ENCODE assay signal across 13 cellular contexts in genomic region chr3:171967932-171968678, GRCh38.
A peak's percentile ranks its signal among the peaks of the same experiment; 100 is the strongest.
DNase-seq lines count a peak whose midpoint lies in the region; ATAC-seq and TF ChIP-seq lines count a peak whose summit lies in the region.
"Had no signal": no experiment of that assay in that cellular context is flagged by ENCODE, and none has a peak within 500 bp of the region (broad histone marks: within the 10 kb centered on the region; RNA-seq: fewer than 3 reads in every experiment).

No MANE protein-coding gene starts in this region.

- no peak for TF ChIP-seq POLR2A in transverse colon (IDR thresholded peaks at IDR 0.05)

- no peaks in the 10 kb centered on the region for H3K27me3 Mint-ChIP-seq in activated naive CD4-positive, alpha-beta T cell treated with anti-CD3 and anti-CD28 coated beads for 36 hours (ENCODE audit: low read depth)
- H3K27me3 Mint-ChIP-seq: activated naive CD8-positive, alpha-beta T cell treated with anti-CD3 and anti-CD28 coated beads for 36 hours had no signal

- no peaks in the 10 kb centered on the region for H4K20me1 ChIP-seq in SK-N-SH (ENCODE audit: insufficient read depth)

- H3K4me1 ChIP-seq in SK-N-SH (ENCODE audit: control insufficient read depth in 1 of 2, insufficient read depth in 2 of 2, low read depth in 1 of 2, low read length in 1 of 2) (peaks cover 0 to 7% of the 10 kb centered on the region in 2 experiments; a peak in 1 of 4 replicates), transverse colon (peaks cover 0 to 12% (median 7%) of the 10 kb centered on the region in 4 donors)

- peaks cover 4% of the 10 kb centered on the region for H3K4me1 Mint-ChIP-seq in activated naive CD4-positive, alpha-beta T cell treated with anti-CD3 and anti-CD28 coated beads for 36 hours (ENCODE audit: low read depth)

- no peaks in the 10 kb centered on the region for H3K79me2 ChIP-seq in SK-N-SH (ENCODE audit: insufficient read depth)

- H3K27me3 ChIP-seq in SK-N-SH (ENCODE audit: insufficient read depth) (no peaks in the 10 kb centered on the region), transverse colon (no peaks in the 10 kb centered on the region)

- in situ Hi-C loops in transverse colon (cut with MboI; ENCODE audit: low pct_ligation_motif_present in 1 of 4, low pct_unique_long_range_greater_than_20kb in 1 of 4, low sequenced_read_pairs in 3 of 4) = no loop called here

- H3K27ac ChIP-seq in SK-N-SH (ENCODE audit: low read depth in 2 of 2, low read length in 1 of 2) (peak overlapping the region in 1 of 2 experiments; percentile 52; a peak in 1 of 4 replicates), transverse colon (peak overlapping the region in 2 of 4 donors; percentile 2 to 33)

- no peak overlapping the region for H2AFZ ChIP-seq in SK-N-SH (ENCODE audit: low read depth)

- no peak overlapping the region for H3K4me3 ChIP-seq in SK-N-SH (ENCODE audit: low read depth in 2 of 2, low read length in 1 of 2)
- no peak overlapping the region for H3K4me3 ChIP-seq in choroid plexus epithelial cell (ENCODE audit: low read depth, low read length)
- H3K4me3 ChIP-seq in transverse colon = no peak overlapping the region

- POLR2A ChIA-PET in SK-N-SH (lab: Yijun Ruan, JAX) = no interaction called here

- no peaks in the 10 kb centered on the region for H3K36me3 ChIP-seq in SK-N-SH (replicated peaks in 1 of 2; ENCODE audit: control insufficient read depth in 1 of 2, insufficient read depth in 2 of 2, low read length in 1 of 2)
- no peaks in the 10 kb centered on the region for H3K36me3 ChIP-seq in transverse colon

- H3K9me3 ChIP-seq in SK-N-SH (no peaks in the 10 kb centered on the region), transverse colon (no peaks in the 10 kb centered on the region)

- TF ChIP-seq RAD21 in SK-N-SH (IDR thresholded peaks at IDR 0.05; ENCODE audit: low read length) = no peak

- no peaks in the 10 kb centered on the region for H3K9me2 ChIP-seq in SK-N-SH

- no peaks in the 10 kb centered on the region for H3K36me3 Mint-ChIP-seq in activated naive CD4-positive, alpha-beta T cell treated with anti-CD3 and anti-CD28 coated beads for 36 hours (ENCODE audit: low read depth)
- H3K36me3 Mint-ChIP-seq: activated naive CD8-positive, alpha-beta T cell treated with anti-CD3 and anti-CD28 coated beads for 36 hours; immature natural killer cell had no signal

- no peak overlapping the region for H3K9ac ChIP-seq in SK-N-SH

- H3K4me3 Mint-ChIP-seq in activated naive CD4-positive, alpha-beta T cell treated with anti-CD3 and anti-CD28 coated beads for 36 hours = no peak overlapping the region
- H3K4me3 Mint-ChIP-seq: activated naive CD8-positive, alpha-beta T cell treated with anti-CD3 and anti-CD28 coated beads for 36 hours; immature natural killer cell had no signal

- intact Hi-C loops in transverse colon (cut with DNase I; ENCODE audit: low total_unique reads) = no loop called here
- intact Hi-C loops in activated naive CD4-positive, alpha-beta T cell treated with anti-CD3 and anti-CD28 coated beads for 36 hours (cut with micrococcal nuclease) = no loop called here

- WGBS in SK-N-SH (ENCODE audit: low lambda C conversion rate) = 88% methylated on average over 9 of the region's 9 CpGs
- 68 to 75% methylated on average over 2 to 9 of the region's 9 CpGs for WGBS in transverse colon (ENCODE audit: low coverage in 1 of 2), 2 donors

- H3F3A ChIP-seq in SK-N-SH (replicated peaks; ENCODE audit: insufficient read depth) = no peaks in the 10 kb centered on the region

- DNase-seq in SK-N-SH (no peak), choroid plexus epithelial cell (ENCODE audit: low read depth) (peak; percentile 91), kidney glomerular epithelial cell (lab: John Stamatoyannopoulos, UW) (peak; percentile 51), stromal cell of bone marrow (ENCODE audit: low read depth) (peak; percentile 75), transverse colon (no peak), NOMO-1 treated with dmso at 0.1 percent for 144 hours (lab: John Stamatoyannopoulos, UW; ENCODE audit: unreplicated experiment) (no peak)
- DNase-seq in activated naive CD4-positive, alpha-beta T cell treated with anti-CD3 and anti-CD28 coated beads for 36 hours = no peak
- DNase-seq: activated naive CD8-positive, alpha-beta T cell treated with anti-CD3 and anti-CD28 coated beads for 36 hours; immature natural killer cell; NCI-H1436; occipital lobe; T-helper 1 cell had no signal

- H3K4me2 ChIP-seq in SK-N-SH = no peak overlapping the region

- TF ChIP-seq EP300 in SK-N-SH (IDR thresholded peaks at IDR 0.05; ENCODE audit: borderline replicate concordance in 1 of 2, low read depth in 1 of 2, low read length in 1 of 2) = no peak
- TF ChIP-seq EP300 in transverse colon (IDR thresholded peaks at IDR 0.05; ENCODE audit: low read depth) = no peak

- no peak for TF ChIP-seq CTCF in SK-N-SH (IDR thresholded peaks at IDR 0.05)
- TF ChIP-seq CTCF in choroid plexus epithelial cell (conservative IDR thresholded peaks at IDR 0.05; ENCODE audit: low read depth, low read length) = no peak
- no peak for TF ChIP-seq CTCF in transverse colon (IDR thresholded peaks at IDR 0.05)

- no peak overlapping the region for H3K27ac Mint-ChIP-seq in activated naive CD4-positive, alpha-beta T cell treated with anti-CD3 and anti-CD28 coated beads for 36 hours
- H3K27ac Mint-ChIP-seq: activated naive CD8-positive, alpha-beta T cell treated with anti-CD3 and anti-CD28 coated beads for 36 hours had no signal

- CTCF ChIA-PET in SK-N-SH (lab: Yijun Ruan, JAX) = no interaction called here
- CTCF ChIA-PET in activated naive CD4-positive, alpha-beta T cell treated with anti-CD3 and anti-CD28 coated beads for 36 hours (lab: Charles Lee) = interaction anchor here (0.6 kb wide), 1 partner anchor 54 kb away, joined by 4 read pairs; no protein-coding TSS in a partner anchor

- no peak for ATAC-seq in SK-N-SH treated with all-trans-retinoic acid at 6 μM for 48 hours

- H3K9me3 Mint-ChIP-seq in activated naive CD4-positive, alpha-beta T cell treated with anti-CD3 and anti-CD28 coated beads for 36 hours = no peaks in the 10 kb centered on the region
- H3K9me3 Mint-ChIP-seq: immature natural killer cell had no signal

TF ChIP-seq in SK-N-SH treated with all-trans-retinoic acid at 6 μM for 48 hours, 23 proteins besides CTCF, POLR2A, EP300 and RAD21:
- TF ChIP-seq TSHZ2 (CRISPR knock-in tag; IDR thresholded peaks at IDR 0.05) (no peak), PPARA (CRISPR knock-in tag; IDR thresholded peaks at IDR 0.05; ENCODE audit: borderline replicate concordance) (no peak), TOX (CRISPR knock-in tag; IDR thresholded peaks at IDR 0.05; ENCODE audit: borderline replicate concordance) (no peak), ISL1 (CRISPR knock-in tag; IDR thresholded peaks at IDR 0.05) (0 out of 2 replicates have a peak, but pooled peaks have one; percentile 5), ZNF8 (CRISPR knock-in tag; IDR thresholded peaks at IDR 0.05) (no peak), RARB (CRISPR knock-in tag; IDR thresholded peaks at IDR 0.05) (no peak)

TF ChIP-seq in SK-N-SH, 30 proteins besides CTCF, POLR2A, EP300 and RAD21 (continues in another document):
- TF ChIP-seq ZBTB33 (IDR thresholded peaks at IDR 0.05; ENCODE audit: borderline replicate concordance, low read depth) (no peak), CHD2 (IDR thresholded peaks at IDR 0.05; ENCODE audit: low read length, partially characterized antibody) (no peak), NFIC (IDR thresholded peaks at IDR 0.05; ENCODE audit: borderline replicate concordance) (no peak), MEF2A (IDR thresholded peaks at IDR 0.05; ENCODE audit: borderline replicate concordance, low read depth) (no peak), PBX3 (IDR thresholded peaks at IDR 0.05) (no peak), JUND (IDR thresholded peaks at IDR 0.05) (no peak), SMC3 (IDR thresholded peaks at IDR 0.05; ENCODE audit: low read depth, low read length) (no peak), RFX5 (IDR thresholded peaks at IDR 0.05; ENCODE audit: low read length) (no peak)

Comparison
In these comparisons a context has a peak if more than half of its experiments do, and no peak if none do; other contexts are left out.
1. DNase-seq: peak in choroid plexus epithelial cell (single experiment), kidney glomerular epithelial cell (single experiment) and stromal cell of bone marrow (single experiment); none in SK-N-SH (single experiment), transverse colon (single experiment), activated naive CD4-positive, alpha-beta T cell treated with anti-CD3 and anti-CD28 coated beads for 36 hours (single experiment) and NOMO-1 treated with dmso at 0.1 percent for 144 hours (single experiment).